11 cellular contexts compared by ENCODE assay signal in the genomic region with DNA sequence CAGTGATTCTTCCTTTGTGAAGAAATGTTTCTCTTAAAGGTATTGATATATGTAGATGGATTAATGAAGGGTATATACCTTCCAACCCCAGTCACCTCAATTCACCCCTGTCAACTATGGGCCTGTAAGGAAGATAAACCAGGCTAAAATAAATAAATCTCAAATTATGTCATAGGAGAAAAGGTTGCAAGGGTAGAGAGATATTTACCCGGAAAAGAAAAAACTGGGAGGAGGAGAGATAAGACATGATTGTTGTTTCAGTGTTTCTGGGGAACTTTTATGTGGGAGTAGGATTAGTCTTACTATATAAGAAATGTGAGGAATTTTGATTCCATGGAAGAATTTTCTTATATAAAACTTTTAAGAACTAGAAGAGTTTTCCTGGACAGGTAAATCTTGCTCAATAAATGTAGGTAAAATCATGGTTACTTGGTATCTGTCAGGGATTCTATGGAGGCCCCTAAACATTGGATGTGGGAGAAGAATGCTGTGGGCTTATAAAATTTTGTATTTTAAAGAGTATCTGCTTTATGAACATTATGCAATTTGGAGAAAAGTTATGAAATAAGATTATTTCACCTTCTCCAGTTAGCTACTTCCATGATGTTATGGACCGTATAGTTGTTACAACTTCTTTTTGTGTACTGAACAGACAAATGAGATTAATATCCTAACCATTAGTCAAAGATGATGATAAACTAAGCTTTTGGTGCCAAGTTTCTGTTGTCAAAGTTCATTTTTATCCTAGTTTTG. TPM values are rescaled to one million over a fixed set of nuclear protein-coding genes. Genes with fewer than 3 reads are reported as not detected.
DNase-seq lines count a peak whose midpoint lies in the region; ATAC-seq and TF ChIP-seq lines count a peak whose summit lies in the region.
"Had no signal": no experiment of that assay in that cellular context is flagged by ENCODE, and none has a peak within 500 bp of the region (broad histone marks: within the 10 kb centered on the region; RNA-seq: fewer than 3 reads in every experiment).

No MANE protein-coding gene starts in this region.

- peaks cover 11% of the 10 kb centered on the region; the same call in 1 of the 2 replicates for H3K36me3 ChIP-seq in HUES48 (ENCODE audit: control insufficient read depth, insufficient read depth, low read length)
- H3K36me3 ChIP-seq in body of pancreas (replicated peaks in 1 of 2; ENCODE audit: insufficient read depth in 1 of 2, low read depth in 2 of 2): no peaks in the 10 kb centered on the region
- H3K36me3 ChIP-seq in lower lobe of right lung: peaks cover 16% of the 10 kb centered on the region
- H3K36me3 ChIP-seq in testis (ENCODE audit: low read depth, missing control alignments): no peaks in the 10 kb centered on the region
- H3K36me3 ChIP-seq: BE2C had no signal

- CTCF ChIA-PET in CD4-positive, alpha-beta T cell (lab: Charles Lee): no interaction called here

- DNase-seq in body of pancreas (no peak), lower lobe of right lung (no peak), testis (no peak), hepatic stellate cell (ENCODE audit: low spot score) (no peak), NCI-H1417 treated with DMSO at 0.1 percent for 48 hours (lab: John Stamatoyannopoulos, UW) (no peak), NCI-H2171 (lab: John Stamatoyannopoulos, UW) (no peak)
- no peak for DNase-seq in CD4-positive, alpha-beta T cell
- DNase-seq: activated CD4-positive, alpha-beta memory T cell treated with anti-CD3 and anti-CD28 coated beads, Interleukin-2, amount 10 ng/mL, durations not matched to agents 7 days and 5 days; BE2C; NCI-H446 had no signal

- WGBS in body of pancreas, 2 donors: 31% methylated on average over 2 of the region's 2 CpGs
- WGBS in testis, 2 donors: 55 to 59% methylated on average over 2 of the region's 2 CpGs

- intact Hi-C loops in body of pancreas (cut with DNase I) (no loop called here), lower lobe of right lung (cut with DNase I) (no loop called here), testis (cut with DNase I; ENCODE audit: low total_unique reads) (no loop called here)
- intact Hi-C loops in CD4-positive, alpha-beta T cell (cut with DNase I, micrococcal nuclease): no loop called here

- no peak overlapping the region for H3K9ac ChIP-seq in HUES48 (ENCODE audit: low read depth, low read length)

- H3K27ac ChIP-seq in HUES48 (ENCODE audit: low read depth, low read length) (peak overlapping the region; percentile 91), body of pancreas (peak overlapping the region in 3 of 4 donors; percentile 43 to 68 (median 45)), lower lobe of right lung (peak overlapping the region; percentile 12), testis (peak overlapping the region; percentile 4 to 62)
- no peak overlapping the region for H3K27ac ChIP-seq in CD4-positive, alpha-beta T cell (ENCODE audit: low read depth, low read length)

- H3K9me3 Mint-ChIP-seq in CD4-positive, alpha-beta T cell: no peaks in the 10 kb centered on the region
- H3K9me3 Mint-ChIP-seq: activated CD4-positive, alpha-beta memory T cell treated with anti-CD3 and anti-CD28 coated beads, Interleukin-2, amount 10 ng/mL, durations not matched to agents 7 days and 5 days had no signal

- TF ChIP-seq CTCF in body of pancreas (IDR thresholded peaks at IDR 0.05): no peak
- no peak for TF ChIP-seq CTCF in lower lobe of right lung (IDR thresholded peaks at IDR 0.05)
- no peak for TF ChIP-seq CTCF in testis (IDR thresholded peaks at IDR 0.05)
- TF ChIP-seq CTCF in CD4-positive, alpha-beta T cell (IDR thresholded peaks at IDR 0.05): no peak

- peaks cover 6% of the 10 kb centered on the region for H3K4me1 Mint-ChIP-seq in CD4-positive, alpha-beta T cell (ENCODE audit: low read depth)

- H3K9me3 ChIP-seq in HUES48 (ENCODE audit: control insufficient read depth, insufficient read depth, low read length) (no peaks in the 10 kb centered on the region), body of pancreas (no peaks in the 10 kb centered on the region), lower lobe of right lung (no peaks in the 10 kb centered on the region), testis (no peaks in the 10 kb centered on the region)
- H3K9me3 ChIP-seq in CD4-positive, alpha-beta T cell (ENCODE audit: control insufficient read depth, low read length): no peaks in the 10 kb centered on the region
- H3K9me3 ChIP-seq: BE2C had no signal

- peaks cover 75% of the 10 kb centered on the region for H3K27me3 Mint-ChIP-seq in CD4-positive, alpha-beta T cell

- no peaks in the 10 kb centered on the region for H3K36me3 Mint-ChIP-seq in CD4-positive, alpha-beta T cell (ENCODE audit: low read depth)

- no peak overlapping the region for H3K4me3 ChIP-seq in HUES48 (ENCODE audit: low read depth, low read length)
- H3K4me3 ChIP-seq in body of pancreas: no peak overlapping the region
- H3K4me3 ChIP-seq in lower lobe of right lung: no peak overlapping the region
- H3K4me3 ChIP-seq in testis: no peak overlapping the region

- H3K4me3 Mint-ChIP-seq in CD4-positive, alpha-beta T cell: no peak overlapping the region
- H3K4me3 Mint-ChIP-seq: activated CD4-positive, alpha-beta memory T cell treated with anti-CD3 and anti-CD28 coated beads, Interleukin-2, amount 10 ng/mL, durations not matched to agents 7 days and 5 days had no signal

- no peaks in the 10 kb centered on the region for H3K27me3 ChIP-seq in HUES48 (ENCODE audit: control insufficient read depth, insufficient read depth, low read length)
- H3K27me3 ChIP-seq in body of pancreas: no peaks in the 10 kb centered on the region
- H3K27me3 ChIP-seq in lower lobe of right lung (ENCODE audit: low read depth): no peaks in the 10 kb centered on the region
- no peaks in the 10 kb centered on the region for H3K27me3 ChIP-seq in testis
- peaks cover 35% of the 10 kb centered on the region for H3K27me3 ChIP-seq in CD4-positive, alpha-beta T cell (ENCODE audit: control insufficient read depth, insufficient read depth, low read length)

- H3K4me1 ChIP-seq in HUES48 (ENCODE audit: control insufficient read depth, insufficient read depth, low read length): peaks cover 87% of the 10 kb centered on the region
- H3K4me1 ChIP-seq in body of pancreas: peaks cover 45% of the 10 kb centered on the region
- H3K4me1 ChIP-seq in lower lobe of right lung: peaks cover 76% of the 10 kb centered on the region
- H3K4me1 ChIP-seq in testis: peaks cover 38% of the 10 kb centered on the region
- H3K4me1 ChIP-seq: BE2C had no signal

- TF ChIP-seq POLR2A in body of pancreas (IDR thresholded peaks at IDR 0.05) (no peak), testis (IDR thresholded peaks at IDR 0.05) (no peak)

- POLR2A ChIA-PET in CD4-positive, alpha-beta T cell (lab: Charles Lee): no interaction called here

- ATAC-seq in body of pancreas (no peak), lower lobe of right lung (no peak)
- no peak for ATAC-seq in CD4-positive, alpha-beta T cell (ENCODE audit: poor library complexity)

- no peak overlapping the region for H3K27ac Mint-ChIP-seq in CD4-positive, alpha-beta T cell
- H3K27ac Mint-ChIP-seq: activated CD4-positive, alpha-beta memory T cell treated with anti-CD3 and anti-CD28 coated beads, Interleukin-2, amount 10 ng/mL, durations not matched to agents 7 days and 5 days had no signal

RNA-seq across cellular contexts. Expression of gene YAP1, which starts 6.4 kb away (rescaled TPM):
- total RNA-seq in body of pancreas: 10 to 100 TPM; 26.0 to 38.9 TPM
- total RNA-seq in lower lobe of right lung: 105 TPM
- 100 to 1,000 TPM; 110 to 144 TPM for total RNA-seq in testis
- polyA plus RNA-seq in testis (ENCODE audit: insufficient read depth, low read depth, low replicate concordance): 44.2 TPM
- under 1 TPM in 1 of 2 experiments, not detected in 1; 0.06 TPM for total RNA-seq in CD4-positive, alpha-beta T cell

Comparison
In these comparisons a context has a peak if more than half of its experiments do, and no peak if none do; other contexts are left out.
1. RNA of gene YAP1, which starts 6.4 kb away (total RNA-seq): 110 to 144 TPM in testis, 105 TPM in lower lobe of right lung (single experiment) and 26.0 to 38.9 TPM in body of pancreas; 0.06 TPM in CD4-positive, alpha-beta T cell; every median in the first group is over 10 times any median in the second.